11 cellular contexts compared by ENCODE assay signal in the genomic region with DNA sequence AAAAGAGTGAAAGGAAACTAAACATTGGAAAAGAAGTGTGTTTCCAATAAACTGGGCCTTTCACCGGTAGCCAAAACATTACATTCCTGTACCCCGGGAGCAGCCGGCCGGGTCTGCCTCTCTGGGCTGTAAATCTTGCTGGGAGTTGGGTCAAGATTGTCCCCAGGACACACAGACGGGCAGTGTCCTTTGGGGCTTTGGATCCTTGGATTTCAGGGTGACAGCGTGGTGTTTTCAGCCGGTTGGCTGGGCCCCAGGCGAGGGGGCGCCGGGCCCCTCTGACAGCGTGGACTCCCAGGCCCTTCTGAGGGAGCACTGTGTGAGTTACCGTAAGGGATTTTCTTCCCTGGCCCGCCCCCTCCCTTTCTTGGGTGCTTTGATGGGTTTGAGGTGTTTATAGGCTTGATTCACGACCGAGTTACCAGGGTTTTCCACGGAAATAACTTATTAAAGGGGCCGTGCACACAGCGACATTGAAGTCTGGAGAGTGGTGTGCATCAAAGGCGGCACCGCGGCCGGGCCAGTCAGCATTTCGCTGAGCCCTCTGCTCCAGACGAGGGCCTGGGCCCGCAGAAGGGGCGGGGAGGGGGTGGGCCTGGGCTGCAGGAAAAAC. TPM values are rescaled to one million over a fixed set of nuclear protein-coding genes. Genes with fewer than 3 reads are reported as not detected.
DNase-seq lines count a peak whose midpoint lies in the region; ATAC-seq and TF ChIP-seq lines count a peak whose summit lies in the region.
"Had no signal": no experiment of that assay in that cellular context is flagged by ENCODE, and none has a peak within 500 bp of the region (broad histone marks: within the 10 kb centered on the region; RNA-seq: fewer than 3 reads in every experiment).

No MANE protein-coding gene starts in this region.

- H3K27ac ChIP-seq in lower lobe of right lung (peak overlapping the region; percentile 29), skeletal muscle tissue (ENCODE audit: low read depth, low read length) (peak overlapping the region; percentile 36)

- no peaks in the 10 kb centered on the region for H3K9me3 ChIP-seq in lower lobe of right lung
- no peaks in the 10 kb centered on the region for H3K9me3 ChIP-seq in skeletal muscle tissue (ENCODE audit: control insufficient read depth in 3 of 3, low read length in 3 of 3)

- H3K4me1 ChIP-seq in lower lobe of right lung = peaks cover 62% of the 10 kb centered on the region
- peaks cover 3 to 11% (median 4%) of the 10 kb centered on the region in 3 donors for H3K4me1 ChIP-seq in skeletal muscle tissue (ENCODE audit: control insufficient read depth in 3 of 3, insufficient read depth in 3 of 3, low read length in 3 of 3)

- H3K4me3 Mint-ChIP-seq in chondrocyte (ENCODE audit: unreplicated experiment) = peak overlapping the region; percentile 49
- H3K4me3 Mint-ChIP-seq in activated T-helper 2 cell treated with anti-CD3 and anti-CD28 coated beads, Interferon-gamma antibody, Interleukin-2, Interleukin-4, amounts not matched to agents 10 μg/mL and 5 μg/mL and 100 μg/mL, durations not matched to agents 14 hours and 24 hours and 36 hours (ENCODE audit: low read depth) = no peak overlapping the region

- no peaks in the 10 kb centered on the region for H3K36me3 Mint-ChIP-seq in chondrocyte (ENCODE audit: low read depth)
- H3K36me3 Mint-ChIP-seq in activated T-helper 2 cell treated with anti-CD3 and anti-CD28 coated beads, Interferon-gamma antibody, Interleukin-2, Interleukin-4, amounts not matched to agents 10 μg/mL and 5 μg/mL and 100 μg/mL, durations not matched to agents 14 hours and 24 hours and 36 hours (ENCODE audit: low read depth) = no peaks in the 10 kb centered on the region

- peak; percentile 30 for DNase-seq in EL
- no peak for DNase-seq in chondrocyte (ENCODE audit: low spot score)
- DNase-seq in lower lobe of right lung = no peak
- DNase-seq in NK-92 treated with Interleukin-12 subunit alpha and Interleukin-12 subunit beta, amount 100 ng/mL, for 24 hours (lab: John Stamatoyannopoulos, UW) = no peak
- no peak for DNase-seq in activated T-helper 2 cell treated with anti-CD3 and anti-CD28 coated beads, Interferon-gamma antibody, Interleukin-2, Interleukin-4, amounts not matched to agents 10 μg/mL and 5 μg/mL and 100 μg/mL, durations not matched to agents 14 hours and 24 hours and 36 hours (ENCODE audit: low spot score)
- DNase-seq in DMS53 (lab: John Stamatoyannopoulos, UW) = no peak
- DNase-seq: NCI-H1436 treated with DMSO at 0.1 percent for 48 hours; stimulated activated naive CD4-positive, alpha-beta T cell treated with Interleukin-2 at 50 U/mL for 16 hours had no signal

- H3K9me3 Mint-ChIP-seq in chondrocyte (ENCODE audit: low read depth) = no peaks in the 10 kb centered on the region
- H3K9me3 Mint-ChIP-seq in activated T-helper 2 cell treated with anti-CD3 and anti-CD28 coated beads, Interferon-gamma antibody, Interleukin-2, Interleukin-4, amounts not matched to agents 10 μg/mL and 5 μg/mL and 100 μg/mL, durations not matched to agents 14 hours and 24 hours and 36 hours = no peaks in the 10 kb centered on the region

- intact Hi-C loops in lower lobe of right lung (cut with DNase I) = no loop called here
- intact Hi-C loops in activated T-helper 2 cell treated with anti-CD3 and anti-CD28 coated beads, Interferon-gamma antibody, Interleukin-2, Interleukin-4, amounts not matched to agents 10 μg/mL and 5 μg/mL and 100 μg/mL, durations not matched to agents 14 hours and 24 hours and 36 hours (cut with micrococcal nuclease) = no loop called here

- H3K4me3 ChIP-seq in lower lobe of right lung (peak overlapping the region; percentile 25), skeletal muscle tissue (ENCODE audit: low read length in 3 of 3) (no peak overlapping the region)

- H3K36me3 ChIP-seq in lower lobe of right lung (peaks cover 12% of the 10 kb centered on the region), skeletal muscle tissue (ENCODE audit: control insufficient read depth in 3 of 3, insufficient read depth in 3 of 3, low read length in 3 of 3) (no peaks in the 10 kb centered on the region)

- H3K4me1 Mint-ChIP-seq in chondrocyte (ENCODE audit: low read depth) = peaks cover 47% of the 10 kb centered on the region
- H3K4me1 Mint-ChIP-seq in activated T-helper 2 cell treated with anti-CD3 and anti-CD28 coated beads, Interferon-gamma antibody, Interleukin-2, Interleukin-4, amounts not matched to agents 10 μg/mL and 5 μg/mL and 100 μg/mL, durations not matched to agents 14 hours and 24 hours and 36 hours (ENCODE audit: low read depth) = no peaks in the 10 kb centered on the region

- TF ChIP-seq CTCF in chondrocyte (IDR thresholded peaks at IDR 0.05) (no peak), lower lobe of right lung (IDR thresholded peaks at IDR 0.05) (no peak)

- H3K27me3 ChIP-seq in lower lobe of right lung (ENCODE audit: low read depth) (no peaks in the 10 kb centered on the region), skeletal muscle tissue (ENCODE audit: control insufficient read depth in 3 of 3, insufficient read depth in 3 of 3, low read length in 3 of 3) (no peaks in the 10 kb centered on the region)

- peak overlapping the region in 1 of 3 donors; percentile 33 for H3K9ac ChIP-seq in skeletal muscle tissue (ENCODE audit: low read depth in 1 of 3, low read length in 3 of 3)

- peak; percentile 64 to 72 for ATAC-seq in lower lobe of right lung
- no peak for ATAC-seq in GM21515 (IDR thresholded peaks at IDR 0.05; ENCODE audit: unreplicated experiment)
- ATAC-seq: esophagus mucosa had no signal

- peak overlapping the region; percentile 68 for H3K27ac Mint-ChIP-seq in chondrocyte (ENCODE audit: unreplicated experiment)
- no peak overlapping the region for H3K27ac Mint-ChIP-seq in activated T-helper 2 cell treated with anti-CD3 and anti-CD28 coated beads, Interferon-gamma antibody, Interleukin-2, Interleukin-4, amounts not matched to agents 10 μg/mL and 5 μg/mL and 100 μg/mL, durations not matched to agents 14 hours and 24 hours and 36 hours

- H3K27me3 Mint-ChIP-seq in chondrocyte (ENCODE audit: low read depth) = no peaks in the 10 kb centered on the region
- H3K27me3 Mint-ChIP-seq in activated T-helper 2 cell treated with anti-CD3 and anti-CD28 coated beads, Interferon-gamma antibody, Interleukin-2, Interleukin-4, amounts not matched to agents 10 μg/mL and 5 μg/mL and 100 μg/mL, durations not matched to agents 14 hours and 24 hours and 36 hours (ENCODE audit: low read depth) = peaks cover 8% of the 10 kb centered on the region

RNA-seq across cellular contexts. Expression of gene SMAD6, which starts 27.4 kb away (rescaled TPM):
- total RNA-seq in chondrocyte (5.2 to 29.0 TPM (median 6.6 TPM) in 3 replicates), lower lobe of right lung (159 TPM), skeletal muscle tissue (8.9 TPM)
- 0.43 and 0.57 TPM in 2 replicates for total RNA-seq in activated T-helper 2 cell treated with anti-CD3 and anti-CD28 coated beads, Interferon-gamma antibody, Interleukin-2, Interleukin-4, amounts not matched to agents 10 μg/mL and 5 μg/mL and 100 μg/mL, durations not matched to agents 14 hours and 24 hours and 36 hours
